2 cellular contexts compared by ENCODE assay signal in the genomic region with DNA sequence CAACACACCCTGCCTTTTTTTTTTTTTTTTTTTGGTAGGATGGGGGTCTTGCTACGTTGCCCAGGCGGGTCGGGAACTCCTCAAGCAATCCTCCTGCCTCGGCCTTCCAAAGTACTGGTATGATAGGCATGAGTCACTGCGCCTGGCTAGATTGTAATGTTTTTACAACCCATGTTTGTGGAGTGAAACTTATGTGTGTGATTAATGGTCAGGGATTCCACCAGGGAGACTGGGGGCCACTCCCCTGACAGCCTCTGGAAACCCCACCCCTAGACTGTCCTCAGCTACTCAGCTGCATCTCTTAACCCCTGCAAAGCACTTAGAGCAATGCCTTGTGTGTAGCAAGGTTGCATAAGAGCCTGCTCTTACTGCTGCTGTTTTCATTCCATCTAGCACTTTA.
TF ChIP-seq lines count a peak whose summit lies in the region.

No MANE protein-coding gene starts in this region.

TF ChIP-seq in IMR-90, 13 proteins besides CTCF, POLR2A, EP300 and RAD21:
- peak; percentile 67; the same call in 1 of the 2 replicates for TF ChIP-seq CEBPB (IDR thresholded peaks at IDR 0.05; ENCODE audit: low read depth, low read length)
- TF ChIP-seq MAZ (IDR thresholded peaks at IDR 0.05; ENCODE audit: borderline replicate concordance, low read depth, low read length): peak; percentile 61; the same call in 1 of the 2 replicates
- TF ChIP-seq RCOR1 (IDR thresholded peaks at IDR 0.05; ENCODE audit: insufficient replicate concordance, low read length): peak; percentile 85
- no peak for TF ChIP-seq SMC3 (IDR thresholded peaks at IDR 0.05; ENCODE audit: low read depth, low read length)
- TF ChIP-seq FOS (IDR thresholded peaks at IDR 0.05; ENCODE audit: low read depth, low read length): peak; percentile 47

TF ChIP-seq in GM23338, 12 proteins besides CTCF, POLR2A, EP300 and RAD21:
- TF ChIP-seq, protein P1, sequence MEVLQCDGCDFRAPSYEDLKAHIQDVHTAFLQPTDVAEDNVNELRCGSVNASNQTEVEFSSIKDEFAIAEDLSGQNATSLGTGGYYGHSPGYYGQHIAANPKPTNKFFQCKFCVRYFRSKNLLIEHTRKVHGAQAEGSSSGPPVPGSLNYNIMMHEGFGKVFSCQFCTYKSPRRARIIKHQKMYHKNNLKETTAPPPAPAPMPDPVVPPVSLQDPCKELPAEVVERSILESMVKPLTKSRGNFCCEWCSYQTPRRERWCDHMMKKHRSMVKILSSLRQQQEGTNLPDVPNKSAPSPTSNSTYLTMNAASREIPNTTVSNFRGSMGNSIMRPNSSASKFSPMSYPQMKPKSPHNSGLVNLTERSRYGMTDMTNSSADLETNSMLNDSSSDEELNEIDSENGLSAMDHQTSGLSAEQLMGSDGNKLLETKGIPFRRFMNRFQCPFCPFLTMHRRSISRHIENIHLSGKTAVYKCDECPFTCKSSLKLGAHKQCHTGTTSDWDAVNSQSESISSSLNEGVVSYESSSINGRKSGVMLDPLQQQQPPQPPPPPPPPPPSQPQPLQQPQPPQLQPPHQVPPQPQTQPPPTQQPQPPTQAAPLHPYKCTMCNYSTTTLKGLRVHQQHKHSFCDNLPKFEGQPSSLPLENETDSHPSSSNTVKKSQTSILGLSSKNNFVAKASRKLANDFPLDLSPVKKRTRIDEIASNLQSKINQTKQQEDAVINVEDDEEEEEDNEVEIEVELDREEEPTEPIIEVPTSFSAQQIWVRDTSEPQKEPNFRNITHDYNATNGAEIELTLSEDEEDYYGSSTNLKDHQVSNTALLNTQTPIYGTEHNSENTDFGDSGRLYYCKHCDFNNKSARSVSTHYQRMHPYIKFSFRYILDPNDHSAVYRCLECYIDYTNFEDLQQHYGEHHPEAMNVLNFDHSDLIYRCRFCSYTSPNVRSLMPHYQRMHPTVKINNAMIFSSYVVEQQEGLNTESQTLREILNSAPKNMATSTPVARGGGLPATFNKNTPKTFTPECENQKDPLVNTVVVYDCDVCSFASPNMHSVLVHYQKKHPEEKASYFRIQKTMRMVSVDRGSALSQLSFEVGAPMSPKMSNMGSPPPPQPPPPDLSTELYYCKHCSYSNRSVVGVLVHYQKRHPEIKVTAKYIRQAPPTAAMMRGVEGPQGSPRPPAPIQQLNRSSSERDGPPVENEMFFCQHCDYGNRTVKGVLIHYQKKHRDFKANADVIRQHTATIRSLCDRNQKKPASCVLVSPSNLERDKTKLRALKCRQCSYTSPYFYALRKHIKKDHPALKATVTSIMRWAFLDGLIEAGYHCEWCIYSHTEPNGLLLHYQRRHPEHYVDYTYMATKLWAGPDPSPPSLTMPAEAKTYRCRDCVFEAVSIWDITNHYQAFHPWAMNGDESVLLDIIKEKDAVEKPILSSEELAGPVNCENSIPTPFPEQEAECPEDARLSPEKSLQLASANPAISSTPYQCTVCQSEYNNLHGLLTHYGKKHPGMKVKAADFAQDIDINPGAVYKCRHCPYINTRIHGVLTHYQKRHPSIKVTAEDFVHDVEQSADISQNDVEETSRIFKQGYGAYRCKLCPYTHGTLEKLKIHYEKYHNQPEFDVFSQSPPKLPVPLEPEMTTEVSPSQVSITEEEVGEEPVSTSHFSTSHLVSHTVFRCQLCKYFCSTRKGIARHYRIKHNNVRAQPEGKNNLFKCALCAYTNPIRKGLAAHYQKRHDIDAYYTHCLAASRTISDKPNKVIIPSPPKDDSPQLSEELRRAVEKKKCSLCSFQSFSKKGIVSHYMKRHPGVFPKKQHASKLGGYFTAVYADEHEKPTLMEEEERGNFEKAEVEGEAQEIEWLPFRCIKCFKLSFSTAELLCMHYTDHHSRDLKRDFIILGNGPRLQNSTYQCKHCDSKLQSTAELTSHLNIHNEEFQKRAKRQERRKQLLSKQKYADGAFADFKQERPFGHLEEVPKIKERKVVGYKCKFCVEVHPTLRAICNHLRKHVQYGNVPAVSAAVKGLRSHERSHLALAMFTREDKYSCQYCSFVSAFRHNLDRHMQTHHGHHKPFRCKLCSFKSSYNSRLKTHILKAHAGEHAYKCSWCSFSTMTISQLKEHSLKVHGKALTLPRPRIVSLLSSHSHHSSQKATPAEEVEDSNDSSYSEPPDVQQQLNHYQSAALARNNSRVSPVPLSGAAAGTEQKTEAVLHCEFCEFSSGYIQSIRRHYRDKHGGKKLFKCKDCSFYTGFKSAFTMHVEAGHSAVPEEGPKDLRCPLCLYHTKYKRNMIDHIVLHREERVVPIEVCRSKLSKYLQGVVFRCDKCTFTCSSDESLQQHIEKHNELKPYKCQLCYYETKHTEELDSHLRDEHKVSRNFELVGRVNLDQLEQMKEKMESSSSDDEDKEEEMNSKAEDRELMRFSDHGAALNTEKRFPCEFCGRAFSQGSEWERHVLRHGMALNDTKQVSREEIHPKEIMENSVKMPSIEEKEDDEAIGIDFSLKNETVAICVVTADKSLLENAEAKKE (CRISPR knock-in tag; IDR thresholded peaks at IDR 0.05): no peak
- TF ChIP-seq NANOG (IDR thresholded peaks at IDR 0.05; ENCODE audit: borderline replicate concordance) (no peak), ZNF331 (CRISPR knock-in tag; IDR thresholded peaks at IDR 0.05; ENCODE audit: low read depth) (no peak), JUNB (IDR thresholded peaks at IDR 0.05; ENCODE audit: unreplicated experiment) (no peak), POLR2AphosphoS5 (IDR thresholded peaks at IDR 0.05; ENCODE audit: low read depth) (no peak), CREB1 (CRISPR knock-in tag; IDR thresholded peaks at IDR 0.05; ENCODE audit: low read depth) (no peak), ZNF114 (CRISPR knock-in tag; IDR thresholded peaks at IDR 0.05) (no peak), EZH2phosphoT487 (IDR thresholded peaks at IDR 0.05; ENCODE audit: unreplicated experiment) (no peak), STAT1 (IDR thresholded peaks at IDR 0.05; ENCODE audit: unreplicated experiment) (no peak), EZH2 (IDR thresholded peaks at IDR 0.05; ENCODE audit: low read depth, unreplicated experiment) (no peak)
- TF ChIP-seq, protein P2, sequence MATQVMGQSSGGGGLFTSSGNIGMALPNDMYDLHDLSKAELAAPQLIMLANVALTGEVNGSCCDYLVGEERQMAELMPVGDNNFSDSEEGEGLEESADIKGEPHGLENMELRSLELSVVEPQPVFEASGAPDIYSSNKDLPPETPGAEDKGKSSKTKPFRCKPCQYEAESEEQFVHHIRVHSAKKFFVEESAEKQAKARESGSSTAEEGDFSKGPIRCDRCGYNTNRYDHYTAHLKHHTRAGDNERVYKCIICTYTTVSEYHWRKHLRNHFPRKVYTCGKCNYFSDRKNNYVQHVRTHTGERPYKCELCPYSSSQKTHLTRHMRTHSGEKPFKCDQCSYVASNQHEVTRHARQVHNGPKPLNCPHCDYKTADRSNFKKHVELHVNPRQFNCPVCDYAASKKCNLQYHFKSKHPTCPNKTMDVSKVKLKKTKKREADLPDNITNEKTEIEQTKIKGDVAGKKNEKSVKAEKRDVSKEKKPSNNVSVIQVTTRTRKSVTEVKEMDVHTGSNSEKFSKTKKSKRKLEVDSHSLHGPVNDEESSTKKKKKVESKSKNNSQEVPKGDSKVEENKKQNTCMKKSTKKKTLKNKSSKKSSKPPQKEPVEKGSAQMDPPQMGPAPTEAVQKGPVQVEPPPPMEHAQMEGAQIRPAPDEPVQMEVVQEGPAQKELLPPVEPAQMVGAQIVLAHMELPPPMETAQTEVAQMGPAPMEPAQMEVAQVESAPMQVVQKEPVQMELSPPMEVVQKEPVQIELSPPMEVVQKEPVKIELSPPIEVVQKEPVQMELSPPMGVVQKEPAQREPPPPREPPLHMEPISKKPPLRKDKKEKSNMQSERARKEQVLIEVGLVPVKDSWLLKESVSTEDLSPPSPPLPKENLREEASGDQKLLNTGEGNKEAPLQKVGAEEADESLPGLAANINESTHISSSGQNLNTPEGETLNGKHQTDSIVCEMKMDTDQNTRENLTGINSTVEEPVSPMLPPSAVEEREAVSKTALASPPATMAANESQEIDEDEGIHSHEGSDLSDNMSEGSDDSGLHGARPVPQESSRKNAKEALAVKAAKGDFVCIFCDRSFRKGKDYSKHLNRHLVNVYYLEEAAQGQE (IDR thresholded peaks at IDR 0.05; ENCODE audit: unreplicated experiment): no peak
- TF ChIP-seq, protein P3, sequence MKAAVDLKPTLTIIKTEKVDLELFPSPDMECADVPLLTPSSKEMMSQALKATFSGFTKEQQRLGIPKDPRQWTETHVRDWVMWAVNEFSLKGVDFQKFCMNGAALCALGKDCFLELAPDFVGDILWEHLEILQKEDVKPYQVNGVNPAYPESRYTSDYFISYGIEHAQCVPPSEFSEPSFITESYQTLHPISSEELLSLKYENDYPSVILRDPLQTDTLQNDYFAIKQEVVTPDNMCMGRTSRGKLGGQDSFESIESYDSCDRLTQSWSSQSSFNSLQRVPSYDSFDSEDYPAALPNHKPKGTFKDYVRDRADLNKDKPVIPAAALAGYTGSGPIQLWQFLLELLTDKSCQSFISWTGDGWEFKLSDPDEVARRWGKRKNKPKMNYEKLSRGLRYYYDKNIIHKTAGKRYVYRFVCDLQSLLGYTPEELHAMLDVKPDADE (IDR thresholded peaks at IDR 0.05): no peak
